8 cellular contexts compared by ENCODE assay signal in the genomic region with DNA sequence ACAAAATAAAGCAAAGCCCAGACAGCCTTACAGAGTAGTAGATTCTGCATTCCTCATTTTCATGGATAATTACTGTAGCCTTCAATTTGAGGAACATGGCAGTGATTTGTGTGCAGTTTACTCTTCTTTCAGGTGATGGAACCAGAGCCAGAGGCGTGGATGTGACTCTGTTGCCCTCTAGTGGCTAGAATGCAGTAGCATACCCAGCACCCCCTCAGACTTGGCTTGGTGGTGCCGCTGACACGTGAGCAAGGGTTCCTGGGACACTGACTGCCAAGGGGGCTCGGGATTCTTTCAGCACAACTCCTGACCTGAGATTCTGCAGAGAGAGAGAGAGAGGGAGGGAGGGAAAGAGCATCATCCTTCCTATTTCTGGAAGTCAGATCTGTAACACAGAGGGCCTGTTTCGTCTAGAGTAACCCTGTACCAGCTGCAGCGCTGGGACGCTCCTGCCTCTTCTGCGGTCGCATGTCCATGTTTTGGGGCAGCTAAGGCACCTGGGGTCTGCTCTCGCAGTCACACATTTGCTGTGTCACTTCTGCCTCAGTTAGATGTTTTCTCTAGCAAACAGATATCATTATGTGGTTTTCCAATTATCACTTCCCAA.
A peak's percentile ranks its signal among the peaks of the same experiment; 100 is the strongest.
DNase-seq lines count a peak whose midpoint lies in the region; ATAC-seq and TF ChIP-seq lines count a peak whose summit lies in the region.

No MANE protein-coding gene starts in this region.

- DNase-seq in CMK (ENCODE audit: low read depth) (peak; percentile 8), GM19238 (ENCODE audit: insufficient read length, low spot score) (peak; percentile 52), NCI-H524 (lab: John Stamatoyannopoulos, UW) (peak; percentile 63 to 82), esophagus squamous epithelium (lab: John Stamatoyannopoulos, UW) (no peak), naive B cell (peak; percentile 22), thyroid gland (peak; percentile 48 to 54)
- DNase-seq in activated CD8-positive, alpha-beta T cell treated with anti-CD3 and anti-CD28 coated beads, Interleukin-2, amount 10 ng/mL, durations not matched to agents 7 days and 5 days = peak; percentile 56

- no peaks in the 10 kb centered on the region for H3K4me1 ChIP-seq in esophagus squamous epithelium
- H3K4me1 ChIP-seq in thyroid gland = no peaks in the 10 kb centered on the region

- H3K27ac Mint-ChIP-seq in activated CD8-positive, alpha-beta T cell treated with anti-CD3 and anti-CD28 coated beads, Interleukin-2, amount 10 ng/mL, durations not matched to agents 7 days and 5 days = no peak overlapping the region
- H3K27ac Mint-ChIP-seq in naive B cell = peak overlapping the region in 1 of 6 donors; percentile 77

- no peaks in the 10 kb centered on the region for H3K27me3 Mint-ChIP-seq in activated CD8-positive, alpha-beta T cell treated with anti-CD3 and anti-CD28 coated beads, Interleukin-2, amount 10 ng/mL, durations not matched to agents 7 days and 5 days (ENCODE audit: low read depth)
- H3K27me3 Mint-ChIP-seq in naive B cell = peaks cover 11 to 16% (median 12%) of the 10 kb centered on the region in 3 donors

- H3K27ac ChIP-seq in esophagus squamous epithelium (no peak overlapping the region), thyroid gland (no peak overlapping the region)

- TF ChIP-seq CTCF in esophagus squamous epithelium (IDR thresholded peaks at IDR 0.05) (peak; percentile 52 to 79 (median 65)), thyroid gland (IDR thresholded peaks at IDR 0.05) (peak; percentile 52 to 92 (median 82))

- H3K4me3 Mint-ChIP-seq in activated CD8-positive, alpha-beta T cell treated with anti-CD3 and anti-CD28 coated beads, Interleukin-2, amount 10 ng/mL, durations not matched to agents 7 days and 5 days = no peak overlapping the region
- no peak overlapping the region for H3K4me3 Mint-ChIP-seq in naive B cell

- POLR2A ChIA-PET in activated CD8-positive, alpha-beta T cell treated with anti-CD3 and anti-CD28 coated beads, Interleukin-2, amount 10 ng/mL, durations not matched to agents 7 days and 5 days (lab: Charles Lee) = no interaction called here

- H3K9me3 Mint-ChIP-seq in activated CD8-positive, alpha-beta T cell treated with anti-CD3 and anti-CD28 coated beads, Interleukin-2, amount 10 ng/mL, durations not matched to agents 7 days and 5 days (ENCODE audit: insufficient read depth) = no peaks in the 10 kb centered on the region
- H3K9me3 Mint-ChIP-seq in naive B cell = no peaks in the 10 kb centered on the region

- H3K4me3 ChIP-seq in esophagus squamous epithelium = no peak overlapping the region
- no peak overlapping the region for H3K4me3 ChIP-seq in thyroid gland (replicated peaks in 1 of 3)

- H3K9me3 ChIP-seq in esophagus squamous epithelium (no peaks in the 10 kb centered on the region), thyroid gland (no peaks in the 10 kb centered on the region)

- H3K36me3 ChIP-seq in esophagus squamous epithelium (no peaks in the 10 kb centered on the region), thyroid gland (no peaks in the 10 kb centered on the region)

- H3K36me3 Mint-ChIP-seq in activated CD8-positive, alpha-beta T cell treated with anti-CD3 and anti-CD28 coated beads, Interleukin-2, amount 10 ng/mL, durations not matched to agents 7 days and 5 days (ENCODE audit: low read depth) = no peaks in the 10 kb centered on the region
- H3K36me3 Mint-ChIP-seq in naive B cell = no peaks in the 10 kb centered on the region

- CTCF ChIA-PET in activated CD8-positive, alpha-beta T cell treated with anti-CD3 and anti-CD28 coated beads, Interleukin-2, amount 10 ng/mL, durations not matched to agents 7 days and 5 days (lab: Charles Lee) = interaction anchor here (0.6 to 2.2 kb wide), 10 partner anchors 9 to 736 kb away, joined by 3 to 11 read pairs (median 4); no protein-coding TSS in a partner anchor

- intact Hi-C loops in esophagus squamous epithelium (cut with DNase I) = no loop called here
- intact Hi-C loops in thyroid gland (cut with DNase I) = no loop called here

- ATAC-seq in HG03159 (IDR thresholded peaks at IDR 0.05; ENCODE audit: unreplicated experiment) (peak; percentile 96), naive B cell (ENCODE audit: low read depth in 2 of 2) (peak; percentile 58 to 60)
- peak; percentile 82 for ATAC-seq in activated CD8-positive, alpha-beta T cell treated with anti-CD3 and anti-CD28 coated beads, Interleukin-2, amount 10 ng/mL, durations not matched to agents 7 days and 5 days

- H3K27me3 ChIP-seq in esophagus squamous epithelium (no peaks in the 10 kb centered on the region), thyroid gland (no peaks in the 10 kb centered on the region)

- H3K4me1 Mint-ChIP-seq in activated CD8-positive, alpha-beta T cell treated with anti-CD3 and anti-CD28 coated beads, Interleukin-2, amount 10 ng/mL, durations not matched to agents 7 days and 5 days (ENCODE audit: low read depth) = no peaks in the 10 kb centered on the region
- peaks cover 0 to 2% (median 0%) of the 10 kb centered on the region in 3 donors for H3K4me1 Mint-ChIP-seq in naive B cell

- TF ChIP-seq POLR2A in esophagus squamous epithelium (IDR thresholded peaks at IDR 0.05) (no peak), thyroid gland (IDR thresholded peaks at IDR 0.05) (no peak)

- WGBS in esophagus squamous epithelium, 2 donors = 46 to 49% methylated on average over 8 to 10 of the region's 10 CpGs
- 37 to 46% methylated on average over 10 of the region's 10 CpGs for WGBS in thyroid gland, 2 donors
